19 cellular contexts compared by ENCODE assay signal in genomic region chr4:172514801-172515200, GRCh38.
DNase-seq lines count a peak whose midpoint lies in the region; ATAC-seq and TF ChIP-seq lines count a peak whose summit lies in the region.
"Had no signal": no experiment of that assay in that cellular context is flagged by ENCODE, and none has a peak within 500 bp of the region (broad histone marks: within the 10 kb centered on the region; RNA-seq: fewer than 3 reads in every experiment).

No MANE protein-coding gene starts in this region.

- H3K27me3 Mint-ChIP-seq in neural progenitor cell (ENCODE audit: insufficient read depth, low read depth): no peaks in the 10 kb centered on the region
- H3K27me3 Mint-ChIP-seq: B cell had no signal

- no peak overlapping the region for H3K9ac ChIP-seq in neural progenitor cell
- no peak overlapping the region for H3K9ac ChIP-seq in trophoblast cell (ENCODE audit: low read length)

- H2BK12ac ChIP-seq in trophoblast cell (ENCODE audit: low read length): no peak overlapping the region

- H2BK120ac ChIP-seq in trophoblast cell (ENCODE audit: insufficient read depth, low read length, poor library complexity): no peak overlapping the region

- intact Hi-C loops in right lobe of liver (cut with DNase I) (no loop called here), adrenal gland (cut with DNase I) (no loop called here)

- peaks cover 8% of the 10 kb centered on the region for H3K36me3 Mint-ChIP-seq in neural progenitor cell

- no peak for TF ChIP-seq CTCF in choroid plexus epithelial cell (conservative IDR thresholded peaks at IDR 0.05; ENCODE audit: low read depth, low read length)
- TF ChIP-seq CTCF in neural progenitor cell (IDR thresholded peaks at IDR 0.05): no peak
- TF ChIP-seq CTCF in right lobe of liver (IDR thresholded peaks at IDR 0.05): no peak
- no peak for TF ChIP-seq CTCF in adrenal gland (IDR thresholded peaks at IDR 0.05)

- H3K4me1 ChIP-seq in SJCRH30 (peaks cover 18% of the 10 kb centered on the region), neural progenitor cell (no peaks in the 10 kb centered on the region), right lobe of liver (no peaks in the 10 kb centered on the region), trophoblast cell (ENCODE audit: control insufficient read depth in 1 of 2, insufficient read depth in 2 of 2, low read length in 2 of 2) (no peaks in the 10 kb centered on the region), adrenal gland (replicated peaks in 1 of 2) (no peaks in the 10 kb centered on the region)

- H3K23ac ChIP-seq in trophoblast cell (ENCODE audit: low read length): no peak overlapping the region

- H3K14ac ChIP-seq in trophoblast cell (ENCODE audit: low read length): no peak overlapping the region

- no peaks in the 10 kb centered on the region for H3F3A ChIP-seq in neural progenitor cell (ENCODE audit: low read depth)

- H4K20me1 ChIP-seq in neural progenitor cell (ENCODE audit: low read depth): no peaks in the 10 kb centered on the region

- no peak for TF ChIP-seq POLR2A in right lobe of liver (IDR thresholded peaks at IDR 0.05)
- TF ChIP-seq POLR2A in adrenal gland (IDR thresholded peaks at IDR 0.05): no peak

- no peak overlapping the region for H4K8ac ChIP-seq in trophoblast cell (ENCODE audit: low read depth, low read length)

- no peak overlapping the region for H3K4me3 Mint-ChIP-seq in neural progenitor cell
- H3K4me3 Mint-ChIP-seq: B cell had no signal

- peaks cover 24% of the 10 kb centered on the region for H3K9me3 Mint-ChIP-seq in neural progenitor cell

- H3K79me1 ChIP-seq in trophoblast cell (ENCODE audit: low read length): no peaks in the 10 kb centered on the region

- H3K4ac ChIP-seq in trophoblast cell (ENCODE audit: low read depth, low read length): no peak overlapping the region

- H3K4me3 ChIP-seq in SJCRH30 (no peak overlapping the region), choroid plexus epithelial cell (ENCODE audit: low read depth, low read length) (no peak overlapping the region), neural progenitor cell (no peak overlapping the region), right lobe of liver (no peak overlapping the region), trophoblast cell (ENCODE audit: low read depth, low read length) (no peak overlapping the region), adrenal gland (no peak overlapping the region)

- H3K79me2 ChIP-seq in neural progenitor cell (ENCODE audit: low read depth) (no peaks in the 10 kb centered on the region), trophoblast cell (ENCODE audit: control insufficient read depth, insufficient read depth, low read length, poor library complexity) (no peaks in the 10 kb centered on the region)

- no peaks in the 10 kb centered on the region for H3K36me3 ChIP-seq in SJCRH30
- H3K36me3 ChIP-seq in neural progenitor cell: no peaks in the 10 kb centered on the region
- H3K36me3 ChIP-seq in right lobe of liver: no peaks in the 10 kb centered on the region
- H3K36me3 ChIP-seq in trophoblast cell (ENCODE audit: control insufficient read depth in 1 of 2, insufficient read depth in 2 of 2, low read length in 2 of 2): no peaks in the 10 kb centered on the region
- no peaks in the 10 kb centered on the region for H3K36me3 ChIP-seq in adrenal gland (replicated peaks in 1 of 2)

- DNase-seq in SJCRH30 (peak in 1 of 2 experiments; percentile 10), choroid plexus epithelial cell (ENCODE audit: low read depth) (peak; percentile 51), neural progenitor cell (ENCODE audit: low spot score) (no peak), right lobe of liver (no peak), left lobe of liver (ENCODE audit: low spot score) (no peak), trophoblast cell (no peak), adrenal gland (no peak)
- DNase-seq: Karpas-422, MV-4-11, NCI-H1105, NCI-H1436 treated with DMSO at 0.1 percent for 48 hours, NCI-H187 treated with DMSO at 0.1 percent for 48 hours, NCI-H2107, NCI-H446, NCI-H526 treated with DMSO at 0.1 percent for 48 hours, Right ventricle myocardium superior, RPMI8226 had no signal

- no peak for ATAC-seq in right lobe of liver
- ATAC-seq in left lobe of liver: no peak
- ATAC-seq: HepG2 had no signal

- H3K27ac ChIP-seq in SJCRH30 (peak overlapping the region; percentile 10; the same call in 1 of the 2 replicates), neural progenitor cell (no peak overlapping the region), right lobe of liver (no peak overlapping the region), trophoblast cell (ENCODE audit: low read depth, low read length) (no peak overlapping the region), adrenal gland (no peak overlapping the region)

- H3K4me1 Mint-ChIP-seq in neural progenitor cell: peaks cover 7% of the 10 kb centered on the region
- H3K4me1 Mint-ChIP-seq: B cell had no signal

- no peak overlapping the region for H2AK5ac ChIP-seq in trophoblast cell (ENCODE audit: low read length)

- H3K27ac Mint-ChIP-seq in neural progenitor cell: peak overlapping the region; percentile 37
- H3K27ac Mint-ChIP-seq: B cell had no signal

- no peak overlapping the region for H4K91ac ChIP-seq in trophoblast cell (ENCODE audit: low read depth, low read length)

- H3K27me3 ChIP-seq in SJCRH30 (no peaks in the 10 kb centered on the region), neural progenitor cell (no peaks in the 10 kb centered on the region), right lobe of liver (no peaks in the 10 kb centered on the region), trophoblast cell (ENCODE audit: insufficient read depth, low read length) (no peaks in the 10 kb centered on the region), adrenal gland (no peaks in the 10 kb centered on the region)

- H2BK5ac ChIP-seq in trophoblast cell (ENCODE audit: low read depth, low read length, poor library complexity): no peak overlapping the region

- H3K9me3 ChIP-seq in SJCRH30 (replicated peaks): no peaks in the 10 kb centered on the region
- no peaks in the 10 kb centered on the region for H3K9me3 ChIP-seq in neural progenitor cell (ENCODE audit: low read depth)
- H3K9me3 ChIP-seq in right lobe of liver: no peaks in the 10 kb centered on the region
- no peaks in the 10 kb centered on the region for H3K9me3 ChIP-seq in trophoblast cell (ENCODE audit: insufficient read depth, low read depth, low read length)
- H3K9me3 ChIP-seq in adrenal gland (replicated peaks in 1 of 3): no peaks in the 10 kb centered on the region

- H3K18ac ChIP-seq in trophoblast cell (ENCODE audit: low read length): no peak overlapping the region

- no peak overlapping the region for H2AFZ ChIP-seq in neural progenitor cell (replicated peaks)
- no peak overlapping the region for H2AFZ ChIP-seq in trophoblast cell (ENCODE audit: insufficient read depth, low read length, poor library complexity)

- H3K4me2 ChIP-seq in neural progenitor cell (no peak overlapping the region), trophoblast cell (ENCODE audit: low read length) (no peak overlapping the region)

- no peak overlapping the region for H4K12ac ChIP-seq in trophoblast cell (ENCODE audit: low read depth, low read length)
